ENCODE assay signal across 16 cellular contexts in genomic region chr7:57789130-57789529, GRCh38.
A peak's percentile ranks its signal among the peaks of the same experiment; 100 is the strongest.
DNase-seq lines count a peak whose midpoint lies in the region.
"Had no signal": no experiment of that assay in that cellular context is flagged by ENCODE, and none has a peak within 500 bp of the region (broad histone marks: within the 10 kb centered on the region; RNA-seq: fewer than 3 reads in every experiment).

No MANE protein-coding gene starts in this region.

- DNase-seq in NCI-H1105 treated with DMSO at 0.1 percent for 48 hours (lab: John Stamatoyannopoulos, UW) (peak; percentile 2), NCI-H1105 (lab: John Stamatoyannopoulos, UW) (no peak), DMS 273 (lab: John Stamatoyannopoulos, UW; ENCODE audit: unreplicated experiment) (peak; percentile 67), NCI-H2227 (lab: John Stamatoyannopoulos, UW; ENCODE audit: unreplicated experiment) (peak; percentile 86), NCI-H82 (lab: John Stamatoyannopoulos, UW) (peak; percentile 79), NCI-H2107 treated with DMSO at 0.1 percent for 48 hours (lab: John Stamatoyannopoulos, UW; ENCODE audit: unreplicated experiment) (no peak), OCI-M2 (lab: John Stamatoyannopoulos, UW; ENCODE audit: unreplicated experiment) (no peak), NCI-H146 treated with DMSO at 0.1 percent for 48 hours (lab: John Stamatoyannopoulos, UW; ENCODE audit: unreplicated experiment) (no peak)
- DNase-seq: AML-193; Caco-2; CD4-positive, alpha-beta T cell; DMS79 treated with DMSO at 0.1 percent for 48 hours; GF-D8; GOT3; H7; HFFc6 had no signal

Comparison
In these comparisons a context has a peak if more than half of its experiments do, and no peak if none do; other contexts are left out.
1. DNase-seq: peak in NCI-H1105 treated with DMSO at 0.1 percent for 48 hours (single experiment), DMS 273 (single experiment), NCI-H2227 (single experiment) and NCI-H82 (single experiment); none in NCI-H1105 (single experiment), NCI-H2107 treated with DMSO at 0.1 percent for 48 hours (single experiment), OCI-M2 (single experiment) and NCI-H146 treated with DMSO at 0.1 percent for 48 hours (single experiment).